1 cellular context compared by ENCODE assay signal in the genomic region with DNA sequence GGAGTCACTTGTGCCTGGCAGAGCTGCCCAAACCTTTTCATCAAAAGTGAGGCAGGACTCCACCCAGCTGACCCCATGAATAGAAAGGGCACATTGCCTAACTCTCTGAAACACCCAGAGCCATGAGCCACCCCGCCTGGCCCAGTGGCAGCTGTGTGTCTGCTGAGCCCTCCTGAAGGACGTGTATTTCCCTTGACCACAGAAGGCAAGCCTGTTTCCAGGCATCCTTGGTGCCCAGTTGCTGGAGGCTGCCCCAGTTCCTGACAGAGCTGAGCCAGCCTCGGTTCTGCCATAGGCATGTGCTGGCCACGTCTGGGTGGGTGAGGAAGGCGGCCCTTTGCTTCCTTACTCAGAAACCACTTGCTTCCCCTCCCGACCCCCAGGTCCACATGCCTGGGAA.
TF ChIP-seq lines count a peak whose summit lies in the region.

No MANE protein-coding gene starts in this region.

TF ChIP-seq in IMR-90, 13 proteins besides CTCF, POLR2A, EP300 and RAD21 (continued from another document):
- no peak for TF ChIP-seq SMC3 (IDR thresholded peaks at IDR 0.05; ENCODE audit: low read depth, low read length)
- no peak for TF ChIP-seq RFX5 (IDR thresholded peaks at IDR 0.05; ENCODE audit: low read depth, low read length)
- TF ChIP-seq MAZ (IDR thresholded peaks at IDR 0.05; ENCODE audit: borderline replicate concordance, low read depth, low read length): no peak
- no peak for TF ChIP-seq CEBPB (IDR thresholded peaks at IDR 0.05; ENCODE audit: low read depth, low read length)
- TF ChIP-seq CHD1 (IDR thresholded peaks at IDR 0.05; ENCODE audit: low read depth, low read length): no peak
- TF ChIP-seq FOS (IDR thresholded peaks at IDR 0.05; ENCODE audit: low read depth, low read length): no peak
- TF ChIP-seq BHLHE40 (IDR thresholded peaks at IDR 0.05; ENCODE audit: low read depth, low read length): no peak
- no peak for TF ChIP-seq MXI1 (IDR thresholded peaks at IDR 0.05; ENCODE audit: borderline replicate concordance, low read depth, low read length)
- TF ChIP-seq, protein P1, sequence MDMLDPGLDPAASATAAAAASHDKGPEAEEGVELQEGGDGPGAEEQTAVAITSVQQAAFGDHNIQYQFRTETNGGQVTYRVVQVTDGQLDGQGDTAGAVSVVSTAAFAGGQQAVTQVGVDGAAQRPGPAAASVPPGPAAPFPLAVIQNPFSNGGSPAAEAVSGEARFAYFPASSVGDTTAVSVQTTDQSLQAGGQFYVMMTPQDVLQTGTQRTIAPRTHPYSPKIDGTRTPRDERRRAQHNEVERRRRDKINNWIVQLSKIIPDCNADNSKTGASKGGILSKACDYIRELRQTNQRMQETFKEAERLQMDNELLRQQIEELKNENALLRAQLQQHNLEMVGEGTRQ (IDR thresholded peaks at IDR 0.05; ENCODE audit: low read depth, low read length): no peak
- TF ChIP-seq NFE2L2 (IDR thresholded peaks at IDR 0.05; ENCODE audit: low read depth, low read length): no peak
- no peak for TF ChIP-seq RCOR1 (IDR thresholded peaks at IDR 0.05; ENCODE audit: insufficient replicate concordance, low read length)
- TF ChIP-seq, protein P2, sequence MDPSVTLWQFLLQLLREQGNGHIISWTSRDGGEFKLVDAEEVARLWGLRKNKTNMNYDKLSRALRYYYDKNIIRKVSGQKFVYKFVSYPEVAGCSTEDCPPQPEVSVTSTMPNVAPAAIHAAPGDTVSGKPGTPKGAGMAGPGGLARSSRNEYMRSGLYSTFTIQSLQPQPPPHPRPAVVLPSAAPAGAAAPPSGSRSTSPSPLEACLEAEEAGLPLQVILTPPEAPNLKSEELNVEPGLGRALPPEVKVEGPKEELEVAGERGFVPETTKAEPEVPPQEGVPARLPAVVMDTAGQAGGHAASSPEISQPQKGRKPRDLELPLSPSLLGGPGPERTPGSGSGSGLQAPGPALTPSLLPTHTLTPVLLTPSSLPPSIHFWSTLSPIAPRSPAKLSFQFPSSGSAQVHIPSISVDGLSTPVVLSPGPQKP (IDR thresholded peaks at IDR 0.05; ENCODE audit: borderline replicate concordance, low read depth, low read length): no peak
TF ChIP-seq in IMR-90: peak in this region for 0.
